ENCODE assay signal across 1 cellular context in genomic region chr9:72149231-72149975, GRCh38.
TF ChIP-seq lines count a peak whose summit lies in the region.

Gene GDA (plus strand): TSS chr9:72149440. CDS start chr9:72149560, 120 bp downstream.

TF ChIP-seq in HepG2, 621 proteins besides CTCF, POLR2A, EP300 and RAD21 (continued from another document and continues in another):
- TF ChIP-seq ARID5B (CRISPR knock-in tag; IDR thresholded peaks at IDR 0.05) (peak; percentile 42; the same call in 1 of the 2 replicates), GATAD1 (CRISPR knock-in tag; IDR thresholded peaks at IDR 0.05) (no peak), ZNF672 (CRISPR knock-in tag; IDR thresholded peaks at IDR 0.05) (no peak), ATF7 (IDR thresholded peaks at IDR 0.05) (no peak), ATF7 (CRISPR knock-in tag; IDR thresholded peaks at IDR 0.05) (0 out of 2 replicates have a peak, but pooled peaks have one; percentile 41), CC2D1A (CRISPR knock-in tag; IDR thresholded peaks at IDR 0.05) (no peak), TEF (CRISPR knock-in tag; IDR thresholded peaks at IDR 0.05) (0 out of 2 replicates have a peak, but pooled peaks have one; percentile 25), SNAPC2 (CRISPR knock-in tag; IDR thresholded peaks at IDR 0.05) (no peak), RXRB (CRISPR knock-in tag; IDR thresholded peaks at IDR 0.05; ENCODE audit: borderline replicate concordance) (peak; percentile 41; the same call in 1 of the 2 replicates), ZNF496 (CRISPR knock-in tag; IDR thresholded peaks at IDR 0.05; ENCODE audit: insufficient replicate concordance) (no peak), ZNF331 (CRISPR knock-in tag; IDR thresholded peaks at IDR 0.05) (peak; percentile 33; the same call in 1 of the 2 replicates), ARNT2 (CRISPR knock-in tag; IDR thresholded peaks at IDR 0.05; ENCODE audit: low read depth) (peak; percentile 50; the same call in 1 of the 2 replicates), ZNF136 (CRISPR knock-in tag; IDR thresholded peaks at IDR 0.05; ENCODE audit: low read depth) (no peak), GZF1 (CRISPR knock-in tag; IDR thresholded peaks at IDR 0.05) (no peak), ZNF546 (CRISPR knock-in tag; conservative IDR thresholded peaks at IDR 0.05) (no peak; the same call in 1 of the 2 replicates), BCL3 (CRISPR knock-in tag; IDR thresholded peaks at IDR 0.05) (peak; percentile 87; the same call in 1 of the 2 replicates), FUBP1 (CRISPR knock-in tag; IDR thresholded peaks at IDR 0.05; ENCODE audit: borderline replicate concordance) (no peak), KDM3A (CRISPR knock-in tag; IDR thresholded peaks at IDR 0.05; ENCODE audit: low read depth) (peak; percentile 56; the same call in 1 of the 2 replicates), MATR3 (CRISPR knock-in tag; IDR thresholded peaks at IDR 0.05) (no peak), ZNF512B (CRISPR knock-in tag; IDR thresholded peaks at IDR 0.05; ENCODE audit: borderline replicate concordance) (peak; percentile 92; the same call in 1 of the 2 replicates), SNAI1 (CRISPR knock-in tag; IDR thresholded peaks at IDR 0.05; ENCODE audit: borderline replicate concordance) (no peak), HMGA1 (CRISPR knock-in tag; conservative IDR thresholded peaks at IDR 0.05) (no peak), SMAD3 (CRISPR knock-in tag; IDR thresholded peaks at IDR 0.05) (no peak), HDAC2 (CRISPR knock-in tag; IDR thresholded peaks at IDR 0.05) (peak; percentile 53; the same call in 1 of the 2 replicates), ZNF12 (CRISPR knock-in tag; IDR thresholded peaks at IDR 0.05) (peak; percentile 33; the same call in 1 of the 2 replicates), PRDM4 (CRISPR knock-in tag; IDR thresholded peaks at IDR 0.05; ENCODE audit: borderline replicate concordance) (no peak), PCBP1 (IDR thresholded peaks at IDR 0.05; ENCODE audit: borderline replicate concordance, low read depth, low read length) (no peak), ZMYM2 (CRISPR knock-in tag; IDR thresholded peaks at IDR 0.05) (no peak), ZNF101 (CRISPR knock-in tag; IDR thresholded peaks at IDR 0.05; ENCODE audit: borderline replicate concordance, low read depth) (no peak), GATA4 (IDR thresholded peaks at IDR 0.05; ENCODE audit: borderline replicate concordance, low read depth) (no peak), ZNF782 (CRISPR knock-in tag; IDR thresholded peaks at IDR 0.05; ENCODE audit: borderline replicate concordance) (no peak), PRPF4 (IDR thresholded peaks at IDR 0.05; ENCODE audit: low read depth, low read length, poor library complexity, severe bottlenecking) (no peak), RFX5 (IDR thresholded peaks at IDR 0.05; ENCODE audit: low read depth, low read length) (no peak), ATAD3A (CRISPR knock-in tag; IDR thresholded peaks at IDR 0.05) (no peak), NPAS2 (CRISPR knock-in tag; IDR thresholded peaks at IDR 0.05; ENCODE audit: borderline replicate concordance) (no peak)
- TF ChIP-seq, protein P1, sequence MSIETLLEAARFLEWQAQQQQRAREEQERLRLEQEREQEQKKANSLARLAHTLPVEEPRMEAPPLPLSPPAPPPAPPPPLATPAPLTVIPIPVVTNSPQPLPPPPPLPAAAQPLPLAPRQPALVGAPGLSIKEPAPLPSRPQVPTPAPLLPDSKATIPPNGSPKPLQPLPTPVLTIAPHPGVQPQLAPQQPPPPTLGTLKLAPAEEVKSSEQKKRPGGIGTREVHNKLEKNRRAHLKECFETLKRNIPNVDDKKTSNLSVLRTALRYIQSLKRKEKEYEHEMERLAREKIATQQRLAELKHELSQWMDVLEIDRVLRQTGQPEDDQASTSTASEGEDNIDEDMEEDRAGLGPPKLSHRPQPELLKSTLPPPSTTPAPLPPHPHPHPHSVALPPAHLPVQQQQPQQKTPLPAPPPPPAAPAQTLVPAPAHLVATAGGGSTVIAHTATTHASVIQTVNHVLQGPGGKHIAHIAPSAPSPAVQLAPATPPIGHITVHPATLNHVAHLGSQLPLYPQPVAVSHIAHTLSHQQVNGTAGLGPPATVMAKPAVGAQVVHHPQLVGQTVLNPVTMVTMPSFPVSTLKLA (IDR thresholded peaks at IDR 0.05) = no peak
- TF ChIP-seq, protein P2, sequence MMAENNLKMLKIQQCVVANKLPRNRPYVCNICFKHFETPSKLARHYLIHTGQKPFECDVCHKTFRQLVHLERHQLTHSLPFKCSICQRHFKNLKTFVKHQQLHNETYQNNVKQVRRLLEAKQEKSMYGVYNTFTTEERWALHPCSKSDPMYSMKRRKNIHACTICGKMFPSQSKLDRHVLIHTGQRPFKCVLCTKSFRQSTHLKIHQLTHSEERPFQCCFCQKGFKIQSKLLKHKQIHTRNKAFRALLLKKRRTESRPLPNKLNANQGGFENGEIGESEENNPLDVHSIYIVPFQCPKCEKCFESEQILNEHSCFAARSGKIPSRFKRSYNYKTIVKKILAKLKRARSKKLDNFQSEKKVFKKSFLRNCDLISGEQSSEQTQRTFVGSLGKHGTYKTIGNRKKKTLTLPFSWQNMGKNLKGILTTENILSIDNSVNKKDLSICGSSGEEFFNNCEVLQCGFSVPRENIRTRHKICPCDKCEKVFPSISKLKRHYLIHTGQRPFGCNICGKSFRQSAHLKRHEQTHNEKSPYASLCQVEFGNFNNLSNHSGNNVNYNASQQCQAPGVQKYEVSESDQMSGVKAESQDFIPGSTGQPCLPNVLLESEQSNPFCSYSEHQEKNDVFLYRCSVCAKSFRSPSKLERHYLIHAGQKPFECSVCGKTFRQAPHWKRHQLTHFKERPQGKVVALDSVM (CRISPR knock-in tag; IDR thresholded peaks at IDR 0.05) = 0 out of 2 replicates have a peak, but pooled peaks have one; percentile 26
- TF ChIP-seq, protein P3, sequence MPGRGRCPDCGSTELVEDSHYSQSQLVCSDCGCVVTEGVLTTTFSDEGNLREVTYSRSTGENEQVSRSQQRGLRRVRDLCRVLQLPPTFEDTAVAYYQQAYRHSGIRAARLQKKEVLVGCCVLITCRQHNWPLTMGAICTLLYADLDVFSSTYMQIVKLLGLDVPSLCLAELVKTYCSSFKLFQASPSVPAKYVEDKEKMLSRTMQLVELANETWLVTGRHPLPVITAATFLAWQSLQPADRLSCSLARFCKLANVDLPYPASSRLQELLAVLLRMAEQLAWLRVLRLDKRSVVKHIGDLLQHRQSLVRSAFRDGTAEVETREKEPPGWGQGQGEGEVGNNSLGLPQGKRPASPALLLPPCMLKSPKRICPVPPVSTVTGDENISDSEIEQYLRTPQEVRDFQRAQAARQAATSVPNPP (CRISPR knock-in tag; IDR thresholded peaks at IDR 0.05) = no peak
- TF ChIP-seq, protein P4, sequence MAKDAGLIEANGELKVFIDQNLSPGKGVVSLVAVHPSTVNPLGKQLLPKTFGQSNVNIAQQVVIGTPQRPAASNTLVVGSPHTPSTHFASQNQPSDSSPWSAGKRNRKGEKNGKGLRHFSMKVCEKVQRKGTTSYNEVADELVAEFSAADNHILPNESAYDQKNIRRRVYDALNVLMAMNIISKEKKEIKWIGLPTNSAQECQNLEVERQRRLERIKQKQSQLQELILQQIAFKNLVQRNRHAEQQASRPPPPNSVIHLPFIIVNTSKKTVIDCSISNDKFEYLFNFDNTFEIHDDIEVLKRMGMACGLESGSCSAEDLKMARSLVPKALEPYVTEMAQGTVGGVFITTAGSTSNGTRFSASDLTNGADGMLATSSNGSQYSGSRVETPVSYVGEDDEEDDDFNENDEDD (CRISPR knock-in tag; IDR thresholded peaks at IDR 0.05; ENCODE audit: borderline replicate concordance) = peak; percentile 56; the same call in 1 of the 2 replicates
- TF ChIP-seq, protein P5, sequence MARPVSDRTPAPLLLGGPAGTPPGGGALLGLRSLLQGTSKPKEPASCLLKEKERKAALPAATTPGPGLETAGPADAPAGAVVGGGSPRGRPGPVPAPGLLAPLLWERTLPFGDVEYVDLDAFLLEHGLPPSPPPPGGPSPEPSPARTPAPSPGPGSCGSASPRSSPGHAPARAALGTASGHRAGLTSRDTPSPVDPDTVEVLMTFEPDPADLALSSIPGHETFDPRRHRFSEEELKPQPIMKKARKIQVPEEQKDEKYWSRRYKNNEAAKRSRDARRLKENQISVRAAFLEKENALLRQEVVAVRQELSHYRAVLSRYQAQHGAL (CRISPR knock-in tag; IDR thresholded peaks at IDR 0.05; ENCODE audit: not compliant biosample characterization) = no peak
